In the genomic region with DNA sequence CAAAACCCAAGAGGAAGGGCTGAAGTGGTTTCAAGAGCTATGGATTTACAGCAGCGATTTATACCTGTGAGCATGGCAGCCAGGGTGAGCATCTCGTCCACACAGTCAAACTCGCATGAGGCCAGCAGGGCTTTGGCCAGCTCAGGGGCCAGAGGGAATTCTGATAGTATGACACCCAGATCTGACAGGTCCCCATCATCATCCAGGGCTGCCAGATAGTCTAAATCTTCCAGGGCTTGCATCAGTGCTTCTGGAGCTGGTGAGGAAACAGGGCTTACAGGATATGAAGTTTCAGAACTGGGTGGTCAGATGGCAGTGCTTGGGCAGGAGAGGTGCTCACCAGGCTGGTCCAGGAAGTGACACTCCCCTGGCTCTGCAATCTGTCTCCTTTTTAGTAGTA, we compare ENCODE assay signal across 1 cellular context.
TF ChIP-seq lines count a peak whose summit lies in the region.

No MANE protein-coding gene starts in this region.

TF ChIP-seq in H1, 55 proteins besides CTCF, POLR2A, EP300 and RAD21:
- TF ChIP-seq HDAC6 (IDR thresholded peaks at IDR 0.05; ENCODE audit: low read depth, low read length) (no peak), PHF8 (conservative IDR thresholded peaks at IDR 0.05; ENCODE audit: low read depth, low read length) (no peak), SIX5 (IDR thresholded peaks at IDR 0.05; ENCODE audit: low read depth, low read length) (no peak), BRCA1 (IDR thresholded peaks at IDR 0.05; ENCODE audit: low read depth, low read length) (no peak), CEBPB (IDR thresholded peaks at IDR 0.05; ENCODE audit: low read depth, low read length) (no peak), SAP30 (IDR thresholded peaks at IDR 0.05; ENCODE audit: insufficient read depth, insufficient replicate concordance, low read length) (no peak), CHD1 (IDR thresholded peaks at IDR 0.05; ENCODE audit: low read depth, low read length) (no peak), ZNF274 (IDR thresholded peaks at IDR 0.05; ENCODE audit: borderline replicate concordance, extremely low read depth, low read length) (no peak), KDM5A (IDR thresholded peaks at IDR 0.05; ENCODE audit: low read length) (no peak), TBP (IDR thresholded peaks at IDR 0.05; ENCODE audit: low read depth, low read length) (no peak), SP4 (IDR thresholded peaks at IDR 0.05; ENCODE audit: low read length) (no peak), SP2 (IDR thresholded peaks at IDR 0.05; ENCODE audit: low read length) (no peak)
- TF ChIP-seq, protein P1, sequence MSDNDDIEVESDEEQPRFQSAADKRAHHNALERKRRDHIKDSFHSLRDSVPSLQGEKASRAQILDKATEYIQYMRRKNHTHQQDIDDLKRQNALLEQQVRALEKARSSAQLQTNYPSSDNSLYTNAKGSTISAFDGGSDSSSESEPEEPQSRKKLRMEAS (IDR thresholded peaks at IDR 0.05), result no peak
